In the genomic region with DNA sequence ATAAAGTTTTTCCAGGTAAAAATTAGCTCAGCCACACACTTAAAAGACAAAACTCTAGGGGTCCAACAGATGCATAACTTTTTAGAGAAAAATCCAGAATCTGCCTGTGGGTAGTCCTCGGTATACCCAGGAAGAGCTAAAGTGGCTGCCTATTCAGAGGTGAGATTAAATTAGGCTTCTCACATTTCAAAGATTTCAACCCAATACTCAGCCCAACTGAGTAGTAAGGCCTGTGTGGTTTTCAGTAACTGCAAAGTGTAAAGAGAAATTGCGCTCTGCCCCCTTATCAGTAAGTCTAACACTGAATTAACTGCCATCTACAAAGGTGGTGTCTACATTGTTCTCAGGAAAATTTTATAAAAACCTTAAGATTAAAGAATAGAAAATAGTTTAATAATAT, we compare ENCODE assay signal across 21 cellular contexts.
DNase-seq lines count a peak whose midpoint lies in the region; ATAC-seq and TF ChIP-seq lines count a peak whose summit lies in the region.
"Had no signal": no experiment of that assay in that cellular context is flagged by ENCODE, and none has a peak within 500 bp of the region (broad histone marks: within the 10 kb centered on the region; RNA-seq: fewer than 3 reads in every experiment).

No MANE protein-coding gene starts in this region.

- no peaks in the 10 kb centered on the region for H3K27me3 ChIP-seq in gastrocnemius medialis
- H3K27me3 ChIP-seq: brain microvascular endothelial cell had no signal

- H3K4me3 Mint-ChIP-seq in T-helper 1 cell treated with Interleukin-12 subunit alpha and Interleukin-12 subunit beta and Interleukin-4 antibody, amounts not matched to agents 30 μg/mL and 1 μg/mL, for 36 hours = no peak overlapping the region
- H3K4me3 Mint-ChIP-seq in activated naive CD4-positive, alpha-beta T cell treated with anti-CD3 and anti-CD28 coated beads, Interleukin-2, amount 50 U/mL, for 24 hours = peak overlapping the region; percentile 73
- H3K4me3 Mint-ChIP-seq in activated naive CD8-positive, alpha-beta T cell treated with anti-CD3 and anti-CD28 coated beads for 36 hours = no peak overlapping the region
- H3K4me3 Mint-ChIP-seq: CD14-positive monocyte; stimulated activated naive B cell treated with anti-CD40 and anti-IgM and Interleukin-4, amounts not matched to agents 10 μg/mL and 1 μg/mL and 100 μg/mL, for 72 hours had no signal

- DNase-seq in T-helper 1 cell (no peak), gastrocnemius medialis (no peak), DMS 273 treated with DMSO at 0.1 percent for 48 hours (lab: John Stamatoyannopoulos, UW) (no peak)
- DNase-seq in activated naive CD4-positive, alpha-beta T cell treated with anti-CD3 and anti-CD28 coated beads, Interleukin-2, amount 50 U/mL, for 16 hours = no peak
- DNase-seq in activated naive CD8-positive, alpha-beta T cell treated with anti-CD3 and anti-CD28 coated beads for 36 hours = no peak
- DNase-seq in activated effector memory CD4-positive, alpha-beta T cell treated with Interleukin-2 at 50 U/mL for 16 hours = no peak
- DNase-seq: brain microvascular endothelial cell; hypothalamus; Kasumi-1; left ventricle myocardium inferior; MV-4-11; NCI-H1436 treated with DMSO at 0.1 percent for 48 hours; nucleus accumbens; stimulated activated naive B cell treated with anti-CD40 and anti-IgM and Interleukin-4, amounts not matched to agents 10 μg/mL and 1 μg/mL and 100 μg/mL, for 72 hours had no signal

- peak overlapping the region in 3 of 4 donors; percentile 6 to 48 (median 15) for H3K27ac ChIP-seq in gastrocnemius medialis
- H3K27ac ChIP-seq: 22Rv1, brain microvascular endothelial cell, HL-60, left ventricle myocardium inferior, RWPE1, SK-N-MC had no signal

- intact Hi-C loops in gastrocnemius medialis (cut with DNase I; ENCODE audit: low total_unique reads) = no loop called here

- TF ChIP-seq CTCF in gastrocnemius medialis (IDR thresholded peaks at IDR 0.05 in 4 of 5, conservative IDR thresholded peaks at IDR 0.05 in 1 of 5) = no peak

- TF ChIP-seq POLR2A in gastrocnemius medialis (IDR thresholded peaks at IDR 0.05) = no peak

- in situ Hi-C loops in gastrocnemius medialis (cut with MboI; ENCODE audit: low sequenced_read_pairs in 4 of 4) = no loop called here

- H3K9me3 Mint-ChIP-seq in T-helper 1 cell treated with Interleukin-12 subunit alpha and Interleukin-12 subunit beta and Interleukin-4 antibody, amounts not matched to agents 30 μg/mL and 1 μg/mL, for 36 hours = no peaks in the 10 kb centered on the region
- H3K9me3 Mint-ChIP-seq in activated naive CD4-positive, alpha-beta T cell treated with anti-CD3 and anti-CD28 coated beads, Interleukin-2, amount 50 U/mL, for 24 hours = peaks cover 14% of the 10 kb centered on the region
- H3K9me3 Mint-ChIP-seq in activated naive CD8-positive, alpha-beta T cell treated with anti-CD3 and anti-CD28 coated beads for 36 hours = peaks cover 11% of the 10 kb centered on the region
- H3K9me3 Mint-ChIP-seq: CD14-positive monocyte had no signal

- no peaks in the 10 kb centered on the region for H3K9me3 ChIP-seq in gastrocnemius medialis
- H3K9me3 ChIP-seq: left ventricle myocardium inferior had no signal

- no peaks in the 10 kb centered on the region for H3K27me3 Mint-ChIP-seq in T-helper 1 cell treated with Interleukin-12 subunit alpha and Interleukin-12 subunit beta and Interleukin-4 antibody, amounts not matched to agents 30 μg/mL and 1 μg/mL, for 36 hours (ENCODE audit: low read depth)
- no peaks in the 10 kb centered on the region for H3K27me3 Mint-ChIP-seq in activated naive CD4-positive, alpha-beta T cell treated with anti-CD3 and anti-CD28 coated beads, Interleukin-2, amount 50 U/mL, for 24 hours
- H3K27me3 Mint-ChIP-seq in activated naive CD8-positive, alpha-beta T cell treated with anti-CD3 and anti-CD28 coated beads for 36 hours = no peaks in the 10 kb centered on the region
- H3K27me3 Mint-ChIP-seq: stimulated activated naive B cell treated with anti-CD40 and anti-IgM and Interleukin-4, amounts not matched to agents 10 μg/mL and 1 μg/mL and 100 μg/mL, for 72 hours had no signal

- no peak for ATAC-seq in gastrocnemius medialis
- ATAC-seq: stimulated activated naive B cell treated with anti-CD40 and anti-IgM and Interleukin-4, amounts not matched to agents 10 μg/mL and 1 μg/mL and 100 μg/mL, for 72 hours had no signal

- peaks cover 14% of the 10 kb centered on the region for H3K36me3 Mint-ChIP-seq in T-helper 1 cell treated with Interleukin-12 subunit alpha and Interleukin-12 subunit beta and Interleukin-4 antibody, amounts not matched to agents 30 μg/mL and 1 μg/mL, for 36 hours (ENCODE audit: low read depth)
- H3K36me3 Mint-ChIP-seq in activated naive CD4-positive, alpha-beta T cell treated with anti-CD3 and anti-CD28 coated beads, Interleukin-2, amount 50 U/mL, for 24 hours = peaks cover 18% of the 10 kb centered on the region
- H3K36me3 Mint-ChIP-seq in activated naive CD8-positive, alpha-beta T cell treated with anti-CD3 and anti-CD28 coated beads for 36 hours = peaks cover 22% of the 10 kb centered on the region

- peaks cover 3 to 16% of the 10 kb centered on the region in 2 donors for H3K4me1 ChIP-seq in gastrocnemius medialis

- H3K36me3 ChIP-seq in gastrocnemius medialis = no peaks in the 10 kb centered on the region
- H3K36me3 ChIP-seq: brain microvascular endothelial cell, left ventricle myocardium inferior had no signal

- peak overlapping the region in 1 of 4 donors; percentile 6 for H3K4me3 ChIP-seq in gastrocnemius medialis
- H3K4me3 ChIP-seq: left ventricle myocardium inferior, SK-N-MC had no signal

- H3K4me1 Mint-ChIP-seq in T-helper 1 cell treated with Interleukin-12 subunit alpha and Interleukin-12 subunit beta and Interleukin-4 antibody, amounts not matched to agents 30 μg/mL and 1 μg/mL, for 36 hours (ENCODE audit: low read depth) = peaks cover 48% of the 10 kb centered on the region
- H3K4me1 Mint-ChIP-seq in activated naive CD4-positive, alpha-beta T cell treated with anti-CD3 and anti-CD28 coated beads, Interleukin-2, amount 50 U/mL, for 24 hours = peaks cover 91% of the 10 kb centered on the region
- peaks cover 76% of the 10 kb centered on the region for H3K4me1 Mint-ChIP-seq in activated naive CD8-positive, alpha-beta T cell treated with anti-CD3 and anti-CD28 coated beads for 36 hours

- H3K27ac Mint-ChIP-seq in T-helper 1 cell treated with Interleukin-12 subunit alpha and Interleukin-12 subunit beta and Interleukin-4 antibody, amounts not matched to agents 30 μg/mL and 1 μg/mL, for 36 hours = peak overlapping the region; percentile 69
- H3K27ac Mint-ChIP-seq in activated naive CD4-positive, alpha-beta T cell treated with anti-CD3 and anti-CD28 coated beads, Interleukin-2, amount 50 U/mL, for 24 hours = peak overlapping the region; percentile 91
- peak overlapping the region; percentile 69 for H3K27ac Mint-ChIP-seq in activated naive CD8-positive, alpha-beta T cell treated with anti-CD3 and anti-CD28 coated beads for 36 hours
- H3K27ac Mint-ChIP-seq: CD14-positive monocyte; stimulated activated naive B cell treated with anti-CD40 and anti-IgM and Interleukin-4, amounts not matched to agents 10 μg/mL and 1 μg/mL and 100 μg/mL, for 72 hours had no signal
